13 cellular contexts compared by ENCODE assay signal in genomic region chr11:7536102-7536501, GRCh38. TPM values are rescaled to one million over a fixed set of nuclear protein-coding genes. Genes with fewer than 3 reads are reported as not detected.
DNase-seq lines count a peak whose midpoint lies in the region; ATAC-seq, FAIRE-seq and TF ChIP-seq lines count a peak whose summit lies in the region.
"Had no signal": no experiment of that assay in that cellular context is flagged by ENCODE, and none has a peak within 500 bp of the region (broad histone marks: within the 10 kb centered on the region; RNA-seq: fewer than 3 reads in every experiment).

No MANE protein-coding gene starts in this region.

- TF ChIP-seq EP300 in H1 (IDR thresholded peaks at IDR 0.05; ENCODE audit: borderline replicate concordance in 1 of 2, low read depth in 2 of 2, low read length in 2 of 2), result no peak

- no peak overlapping the region for H4K5ac ChIP-seq in H1 (ENCODE audit: insufficient read length, low read depth, low read length)

- 55% methylated on average over 8 of the region's 8 CpGs; no CpG with 5 or more reads in 1 of the 2 experiments for WGBS in H1 (ENCODE audit: extremely low coverage in 1 of 2, insufficient coverage in 1 of 2, insufficient read length in 1 of 2, insufficient replicate concordance in 2 of 2, low coverage in 1 of 2, low lambda C conversion rate in 2 of 2, missing lambda C conversion rate in 1 of 2), 2 experiments
- WGBS in psoas muscle, 3 donors, result 21 to 35% (median 29%) methylated on average over 8 of the region's 8 CpGs

- H3K79me1 ChIP-seq in H1 (ENCODE audit: low read depth, low read length), result no peaks in the 10 kb centered on the region

- H3K4me3 ChIP-seq in LNCaP clone FGC (ENCODE audit: low read depth, low read length) (no peak overlapping the region), H1 (ENCODE audit: extremely low read depth in 1 of 4, insufficient read depth in 2 of 4, low read depth in 3 of 4, low read length in 4 of 4) (no peak overlapping the region), psoas muscle (no peak overlapping the region)

- no peak overlapping the region for H3K18ac ChIP-seq in H1 (ENCODE audit: extremely low read depth, low read length)

- no peak overlapping the region for H3K4me2 ChIP-seq in H1 (ENCODE audit: insufficient read depth in 1 of 2, low read depth in 2 of 2, low read length in 2 of 2)

- H2AFZ ChIP-seq in H1 (ENCODE audit: low read length), result no peak overlapping the region

- H3K23ac ChIP-seq in H1 (ENCODE audit: insufficient read length), result no peak overlapping the region

- peak; percentile 22 to 26; a peak in 2 of 4 replicates for TF ChIP-seq RAD21 in H1 (IDR thresholded peaks at IDR 0.05 in 1 of 2, conservative IDR thresholded peaks at IDR 0.05 in 1 of 2; ENCODE audit: low read depth in 2 of 2, low read length in 2 of 2)

- ATAC-seq in psoas muscle (peak; percentile 28 to 80 (median 74)), GM21786 (IDR thresholded peaks at IDR 0.05; ENCODE audit: unreplicated experiment) (no peak)

- no peak overlapping the region for H3K56ac ChIP-seq in H1 (replicated peaks; ENCODE audit: insufficient read length, low read depth, low read length)

- no peak for TF ChIP-seq POLR2A in H1 (IDR thresholded peaks at IDR 0.05; ENCODE audit: control extremely low read depth in 1 of 2, low read depth in 2 of 2, low read length in 2 of 2)

- no peak overlapping the region for H3K9ac ChIP-seq in H1 (replicated peaks in 1 of 4; ENCODE audit: extremely low read depth in 1 of 4, low read depth in 3 of 4, low read length in 3 of 4)

- POLR2A ChIA-PET in H1 (lab: Charles Lee; ENCODE audit: partially characterized antibody), result no interaction called here

- intact Hi-C loops in psoas muscle (cut with DNase I), result no loop called here

- H2BK120ac ChIP-seq in H1 (replicated peaks; ENCODE audit: low read depth, low read length), result no peak overlapping the region

- H3K4me1 ChIP-seq in H1 (replicated peaks in 1 of 4; ENCODE audit: control insufficient read depth in 3 of 4, insufficient read depth in 4 of 4, low read length in 3 of 4) (no peaks in the 10 kb centered on the region; a peak in 2 of 7 replicates), psoas muscle (peaks cover 25% of the 10 kb centered on the region)

- H3K27ac ChIP-seq in H1 (ENCODE audit: low read depth, low read length), result no peak overlapping the region
- H3K27ac ChIP-seq in psoas muscle, result no peak overlapping the region

- H4K8ac ChIP-seq in H1 (ENCODE audit: extremely low read depth, insufficient read depth, low read length), result no peak overlapping the region

- CTCF ChIA-PET in H1 (lab: Charles Lee; ENCODE audit: partially characterized antibody), result interaction anchor here (0.8 to 1.4 kb wide), 3 partner anchors 12 to 70 kb away, joined by 3 to 11 read pairs (median 4); no protein-coding TSS in a partner anchor

- H3K79me2 ChIP-seq in H1 (ENCODE audit: control insufficient read depth in 1 of 2, insufficient read depth in 2 of 2, low read length in 2 of 2), result no peaks in the 10 kb centered on the region

- H3K36me3 ChIP-seq in H1 (ENCODE audit: control insufficient read depth in 2 of 4, insufficient read depth in 4 of 4, low read length in 3 of 4), result no peaks in the 10 kb centered on the region
- H3K36me3 ChIP-seq in psoas muscle (ENCODE audit: insufficient read depth in 1 of 2, low read depth in 1 of 2), result no peaks in the 10 kb centered on the region

- no peak overlapping the region; the same call in 1 of the 2 replicates for H2BK5ac ChIP-seq in H1 (ENCODE audit: low read depth, low read length)

- H3K27me3 ChIP-seq in H1 (replicated peaks in 1 of 4; ENCODE audit: control insufficient read depth in 3 of 4, extremely low read depth in 1 of 4, insufficient read depth in 3 of 4, low read length in 3 of 4) (no peaks in the 10 kb centered on the region), psoas muscle (ENCODE audit: insufficient read depth in 3 of 3, low read length in 2 of 3) (no peaks in the 10 kb centered on the region)

- H2BK12ac ChIP-seq in H1 (ENCODE audit: low read depth, low read length), result no peak overlapping the region

- no peak overlapping the region for H4K91ac ChIP-seq in H1 (replicated peaks; ENCODE audit: insufficient read length, low read length)

- peak; percentile 7 for FAIRE-seq in H1 (lab: Jason Lieb, UNC)
- FAIRE-seq: A204.1 had no signal

- no peak overlapping the region for H2BK15ac ChIP-seq in H1 (ENCODE audit: low read length)

- no peak overlapping the region for H2BK20ac ChIP-seq in H1 (ENCODE audit: low read length)

- no peaks in the 10 kb centered on the region for H4K20me1 ChIP-seq in H1 (replicated peaks in 1 of 2; ENCODE audit: control insufficient read depth in 1 of 2, insufficient read depth in 2 of 2, low read length in 2 of 2)

- H3K14ac ChIP-seq in H1 (ENCODE audit: insufficient read length), result no peak overlapping the region

- no peak overlapping the region for H2AK5ac ChIP-seq in H1 (ENCODE audit: low read depth, low read length)

- H3K4ac ChIP-seq in H1 (replicated peaks; ENCODE audit: insufficient read length, low read depth, low read length), result no peak overlapping the region

- DNase-seq in DMS53 (lab: John Stamatoyannopoulos, UW), result peak; percentile 22
- no peak for DNase-seq in DMS53 treated with DMSO at 0.1 percent for 48 hours (lab: John Stamatoyannopoulos, UW; ENCODE audit: unreplicated experiment)
- no peak for DNase-seq in LNCaP clone FGC (ENCODE audit: low read depth)
- peak in 1 of 2 experiments; percentile 56 for DNase-seq in H1 (ENCODE audit: low read depth in 1 of 2, low spot score in 2 of 2)
- DNase-seq in psoas muscle, result no peak
- DNase-seq in cerebellar cortex (ENCODE audit: low spot score), result no peak
- DNase-seq in GF-D8 (lab: John Stamatoyannopoulos, UW), result no peak
- DNase-seq: activated T-cell treated with anti-CD3 and anti-CD28 coated beads, Interleukin-2, amount 50 U/mL, for 48 hours; NCI-H2081; SW 1271 had no signal

- no peaks in the 10 kb centered on the region for H3K23me2 ChIP-seq in H1 (ENCODE audit: low read depth, low read length)

- TF ChIP-seq CTCF in LNCaP clone FGC (IDR thresholded peaks at IDR 0.05; ENCODE audit: control insufficient read depth, extremely low read depth, insufficient read depth) (0 out of 2 replicates have a peak, but pooled peaks have one; percentile 2), H1 (IDR thresholded peaks at IDR 0.05; ENCODE audit: control extremely low read depth in 1 of 3, insufficient read depth in 1 of 3, low read depth in 1 of 3, low read length in 3 of 3) (peak; percentile 30 to 84 (median 67)), psoas muscle (IDR thresholded peaks at IDR 0.05) (peak; percentile 16)

- H3K9me3 ChIP-seq in H1 (ENCODE audit: insufficient read depth in 2 of 2, low read depth in 1 of 2, low read length in 1 of 2) (no peaks in the 10 kb centered on the region), psoas muscle (no peaks in the 10 kb centered on the region)

TF ChIP-seq in H1, 55 proteins besides CTCF, POLR2A, EP300 and RAD21 (continues in another document):
- no peak for TF ChIP-seq BRCA1 (IDR thresholded peaks at IDR 0.05; ENCODE audit: low read depth, low read length)
- TF ChIP-seq CBX8 (IDR thresholded peaks at IDR 0.05; ENCODE audit: borderline replicate concordance, low read depth, low read length), result no peak
- TF ChIP-seq TAF1 (IDR thresholded peaks at IDR 0.05; ENCODE audit: low read depth, low read length), result no peak
- TF ChIP-seq BACH1 (IDR thresholded peaks at IDR 0.05; ENCODE audit: low read length), result no peak
- no peak for TF ChIP-seq E2F6 (IDR thresholded peaks at IDR 0.05)
- no peak for TF ChIP-seq CBX5 (IDR thresholded peaks at IDR 0.05; ENCODE audit: low read depth, low read length)
- TF ChIP-seq CTBP2 (IDR thresholded peaks at IDR 0.05; ENCODE audit: borderline replicate concordance, insufficient read depth, insufficient read length, low read length), result no peak
- TF ChIP-seq CHD1 (IDR thresholded peaks at IDR 0.05; ENCODE audit: low read depth, low read length), result no peak
- no peak for TF ChIP-seq POLR2AphosphoS5 (IDR thresholded peaks at IDR 0.05; ENCODE audit: low read depth, low read length)
- no peak for TF ChIP-seq GTF2F1 (IDR thresholded peaks at IDR 0.05; ENCODE audit: borderline replicate concordance, low read depth, low read length)
- peak; percentile 72 for TF ChIP-seq CREB1 (IDR thresholded peaks at IDR 0.05)

RNA-seq across cellular contexts. Expression of gene PPFIBP2, which starts 22.3 kb away (rescaled TPM):
- 9.8 and 11.7 TPM in 2 replicates for total RNA-seq in H1 (2021; fragmentation: NEBNext Ultra II Directional; extraction: Animal tissue kit (Norgen Biotek cat#: 25700))
- 5.5 and 6.3 TPM in 2 replicates for polyA plus RNA-seq in H1 (2011; rRNA removed)
- 7.6 TPM for polyA plus RNA-seq in H1 (2011; cell fraction: cytosol; rRNA removed)
- polyA plus RNA-seq in H1 (2011; cell fraction: nucleus; rRNA removed), result 19.1 TPM
- 6.8 to 11.5 TPM (median 8.5 TPM) in 4 replicates for polyA plus RNA-seq in H1 (2012, experiment 1 of 2)
- polyA plus RNA-seq in H1 (2012, experiment 2 of 2), result 1.0 TPM
- polyA plus RNA-seq in H1 (2013, experiment 1 of 2), result 7.7 TPM
- 6.1 TPM for polyA plus RNA-seq in H1 (2013, experiment 2 of 2)
- 25.4 and 30.6 TPM in 2 replicates for polyA minus RNA-seq in H1 (2011; rRNA and poly(A)+ RNA removed)
- 6.1 TPM for polyA minus RNA-seq in H1 (2011; cell fraction: cytosol; rRNA and poly(A)+ RNA removed)
- polyA minus RNA-seq in H1 (2011; cell fraction: nucleus; rRNA and poly(A)+ RNA removed), result 25.8 TPM
- 10 to 100 TPM; 19.7 to 54.8 (median 32.5) TPM for total RNA-seq in psoas muscle
- 10 to 100 TPM in 2 of 3 donors, 1 to 10 TPM in 1; 7.4 to 19.0 (median 14.6) TPM for polyA plus RNA-seq in psoas muscle

RNA-seq across cellular contexts. Expression of gene OLFML1, which starts 50.8 kb away (rescaled TPM):
- 0.24 TPM in 1 of 2 replicates, not detected in the other for total RNA-seq in H1 (2021; fragmentation: NEBNext Ultra II Directional; extraction: Animal tissue kit (Norgen Biotek cat#: 25700))
- polyA plus RNA-seq in H1 (2011; rRNA removed) (0.03 TPM in 1 of 2 replicates, not detected in the other), psoas muscle (1 to 10 TPM in 2 of 3 donors, under 1 TPM in 1; 0.81 to 1.5 (median 1.1) TPM)
- not detected for polyA plus RNA-seq in H1 (2011; cell fraction: cytosol; rRNA removed)
- not detected for polyA plus RNA-seq in H1 (2011; cell fraction: nucleus; rRNA removed)
- polyA plus RNA-seq in H1 (2012, experiment 1 of 2), result 0.11 to 0.28 TPM (median 0.19 TPM) in 4 replicates
- not detected for polyA plus RNA-seq in H1 (2012, experiment 2 of 2)
- polyA plus RNA-seq in H1 (2013, experiment 1 of 2), result 0.08 TPM
- 0.07 TPM for polyA plus RNA-seq in H1 (2013, experiment 2 of 2)
- 0.22 and 0.27 TPM in 2 replicates for polyA minus RNA-seq in H1 (2011; rRNA and poly(A)+ RNA removed)
- not detected for polyA minus RNA-seq in H1 (2011; cell fraction: cytosol; rRNA and poly(A)+ RNA removed)
- polyA minus RNA-seq in H1 (2011; cell fraction: nucleus; rRNA and poly(A)+ RNA removed), result 0.20 TPM
- 1 to 10 TPM; 1.1 to 7.2 (median 1.6) TPM for total RNA-seq in psoas muscle
- total RNA-seq: pulmonary artery endothelial cell had no signal

Comparison
In these comparisons a context has a peak if more than half of its experiments do, and no peak if none do; other contexts are left out.
1. CTCF ChIP-seq: peak in every context shown above with its lines; median percentile 67 in H1; 16 in psoas muscle; 2 in LNCaP clone FGC.